In genomic region chr15:60569596-60569995, GRCh38 we compare ENCODE assay signal across 16 cellular contexts.
DNase-seq lines count a peak whose midpoint lies in the region; ATAC-seq lines count a peak whose summit lies in the region.
"Had no signal": no experiment of that assay in that cellular context is flagged by ENCODE, and none has a peak within 500 bp of the region (broad histone marks: within the 10 kb centered on the region; RNA-seq: fewer than 3 reads in every experiment).

No MANE protein-coding gene starts in this region.

- H3K27me3 ChIP-seq in endocrine pancreas (ENCODE audit: control insufficient read depth, insufficient read depth, low read length), result no peaks in the 10 kb centered on the region
- no peaks in the 10 kb centered on the region for H3K27me3 ChIP-seq in MG63
- H3K27me3 ChIP-seq: cardiac muscle cell, neutrophil had no signal

- H3K9ac ChIP-seq in endocrine pancreas (ENCODE audit: control insufficient read depth, insufficient read depth, low read length), result no peak overlapping the region

- peaks cover 96% of the 10 kb centered on the region for H3K4me1 Mint-ChIP-seq in stimulated activated naive CD8-positive, alpha-beta T cell treated with anti-CD3 and anti-CD28 coated beads, Interleukin-15, Interleukin-2, amounts not matched to agents 100 ng/mL and 50 ng/mL, for 24 hours (ENCODE audit: low read depth)
- peaks cover 91% of the 10 kb centered on the region for H3K4me1 Mint-ChIP-seq in activated CD4-positive, alpha-beta memory T cell treated with anti-CD3 and anti-CD28 coated beads for 36 hours (ENCODE audit: low read depth)

- H3K4me1 ChIP-seq in endocrine pancreas (ENCODE audit: control insufficient read depth, insufficient read depth, low read length), result peaks cover 17% of the 10 kb centered on the region

- H3K27me3 Mint-ChIP-seq in stimulated activated naive CD8-positive, alpha-beta T cell treated with anti-CD3 and anti-CD28 coated beads, Interleukin-15, Interleukin-2, amounts not matched to agents 100 ng/mL and 50 ng/mL, for 24 hours, result no peaks in the 10 kb centered on the region
- no peaks in the 10 kb centered on the region for H3K27me3 Mint-ChIP-seq in activated CD4-positive, alpha-beta memory T cell treated with anti-CD3 and anti-CD28 coated beads for 36 hours

- peak overlapping the region; percentile 49 for H3K4me3 Mint-ChIP-seq in stimulated activated naive CD8-positive, alpha-beta T cell treated with anti-CD3 and anti-CD28 coated beads, Interleukin-15, Interleukin-2, amounts not matched to agents 100 ng/mL and 50 ng/mL, for 24 hours
- peak overlapping the region; percentile 22 for H3K4me3 Mint-ChIP-seq in activated CD4-positive, alpha-beta memory T cell treated with anti-CD3 and anti-CD28 coated beads for 36 hours

- ATAC-seq in stimulated activated naive CD8-positive, alpha-beta T cell treated with anti-CD3 and anti-CD28 coated beads, Interleukin-15, Interleukin-2, amounts not matched to agents 100 U/mL and 50 U/mL, for 24 hours, result no peak
- ATAC-seq in HG02884 (IDR thresholded peaks at IDR 0.05; ENCODE audit: unreplicated experiment), result no peak
- ATAC-seq: right cardiac atrium had no signal

- intact Hi-C loops in activated CD4-positive, alpha-beta memory T cell treated with anti-CD3 and anti-CD28 coated beads for 36 hours (cut with micrococcal nuclease), result loop anchor here (1.0 to 2.0 kb wide), 2 partner anchors 15 to 21 kb away; no protein-coding TSS in a partner anchor

- POLR2A ChIA-PET in activated CD4-positive, alpha-beta memory T cell treated with anti-CD3 and anti-CD28 coated beads for 36 hours (lab: Charles Lee), result interaction anchor here (0.8 to 5.5 kb wide), 8 partner anchors 12 to 29 kb away, joined by 3 to 33 read pairs (median 4); no protein-coding TSS in a partner anchor

- H3K4me3 ChIP-seq in endocrine pancreas (ENCODE audit: control insufficient read depth, insufficient read depth, low read length) (peak overlapping the region; percentile 41), MG63 (no peak overlapping the region)
- H3K4me3 ChIP-seq: cardiac muscle cell had no signal

- DNase-seq in stimulated activated naive CD8-positive, alpha-beta T cell treated with anti-CD3 and anti-CD28 coated beads, Interleukin-15, Interleukin-2, amounts not matched to agents 100 U/mL and 50 U/mL, for 24 hours, result no peak
- no peak for DNase-seq in activated CD4-positive, alpha-beta memory T cell treated with anti-CD3 and anti-CD28 coated beads for 36 hours
- no peak for DNase-seq in NCI-H748 treated with DMSO at 0.1 percent for 48 hours (lab: John Stamatoyannopoulos, UW)
- no peak for DNase-seq in Kasumi-1 (lab: John Stamatoyannopoulos, UW)
- no peak for DNase-seq in MG63
- DNase-seq: activated CD4-positive, alpha-beta T cell treated with anti-CD3 and anti-CD28 coated beads, Interleukin-2, amount 50 U/mL, for 48 hours; GDM1; HCEC 1CT; hippocampal formation; NCI-H2029; right cardiac atrium had no signal

- H3K36me3 ChIP-seq in endocrine pancreas (ENCODE audit: control insufficient read depth, insufficient read depth, low read length), result no peaks in the 10 kb centered on the region
- no peaks in the 10 kb centered on the region for H3K36me3 ChIP-seq in MG63
- H3K36me3 ChIP-seq: cardiac muscle cell, neutrophil had no signal

- CTCF ChIA-PET in activated CD4-positive, alpha-beta memory T cell treated with anti-CD3 and anti-CD28 coated beads for 36 hours (lab: Charles Lee), result interaction anchor here (0.8 to 3.0 kb wide), 8 partner anchors 16 to 363 kb away, joined by 3 to 20 read pairs (median 4); no protein-coding TSS in a partner anchor

- peaks cover 10% of the 10 kb centered on the region for H3K36me3 Mint-ChIP-seq in stimulated activated naive CD8-positive, alpha-beta T cell treated with anti-CD3 and anti-CD28 coated beads, Interleukin-15, Interleukin-2, amounts not matched to agents 100 ng/mL and 50 ng/mL, for 24 hours (ENCODE audit: low read depth)
- H3K36me3 Mint-ChIP-seq in activated CD4-positive, alpha-beta memory T cell treated with anti-CD3 and anti-CD28 coated beads for 36 hours, result peaks cover 23% of the 10 kb centered on the region

- H3K9me3 Mint-ChIP-seq in stimulated activated naive CD8-positive, alpha-beta T cell treated with anti-CD3 and anti-CD28 coated beads, Interleukin-15, Interleukin-2, amounts not matched to agents 100 ng/mL and 50 ng/mL, for 24 hours, result no peaks in the 10 kb centered on the region
- H3K9me3 Mint-ChIP-seq in activated CD4-positive, alpha-beta memory T cell treated with anti-CD3 and anti-CD28 coated beads for 36 hours, result no peaks in the 10 kb centered on the region

- peak overlapping the region; percentile 93 for H3K27ac Mint-ChIP-seq in stimulated activated naive CD8-positive, alpha-beta T cell treated with anti-CD3 and anti-CD28 coated beads, Interleukin-15, Interleukin-2, amounts not matched to agents 100 ng/mL and 50 ng/mL, for 24 hours
- peak overlapping the region; percentile 81 for H3K27ac Mint-ChIP-seq in activated CD4-positive, alpha-beta memory T cell treated with anti-CD3 and anti-CD28 coated beads for 36 hours

- H3K9me3 ChIP-seq in endocrine pancreas (ENCODE audit: control insufficient read depth, low read length) (no peaks in the 10 kb centered on the region), MG63 (no peaks in the 10 kb centered on the region)
- H3K9me3 ChIP-seq: neutrophil had no signal
